Comparison of ENCODE assay signal across 15 cellular contexts in the genomic region with DNA sequence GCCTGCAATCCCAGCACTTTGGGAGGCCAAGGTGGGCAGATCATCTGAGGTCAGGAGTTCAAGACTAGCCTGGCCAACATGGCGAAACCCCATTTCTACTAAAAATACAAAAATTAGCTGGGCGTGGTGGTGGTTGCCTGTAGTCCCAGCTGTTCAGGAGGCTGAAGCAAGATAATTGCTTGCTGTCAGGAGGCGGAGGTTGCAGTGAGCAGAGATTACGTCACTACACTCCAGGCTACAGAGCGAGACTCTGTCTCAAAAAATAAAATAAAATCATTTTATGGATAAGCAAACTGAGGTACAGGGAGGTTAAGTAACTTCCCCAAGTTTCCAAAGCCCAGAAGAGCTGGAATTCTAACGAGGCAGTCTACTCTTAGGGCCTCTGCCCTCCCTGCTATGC. TPM values are rescaled to one million over a fixed set of nuclear protein-coding genes. Genes with fewer than 3 reads are reported as not detected.
"Had no signal": no experiment of that assay in that cellular context is flagged by ENCODE, and none has a peak within 500 bp of the region (broad histone marks: within the 10 kb centered on the region; RNA-seq: fewer than 3 reads in every experiment).

No MANE protein-coding gene starts in this region.

RNA-seq across cellular contexts. Expression of a gene that starts 26.7 kb away (rescaled TPM):
- total RNA-seq: activated CD4-positive, alpha-beta memory T cell treated with anti-CD3 and anti-CD28 coated beads, Interleukin-2, amount 10 ng/mL, durations not matched to agents 7 days and 5 days; activated CD4-positive, alpha-beta T cell treated with anti-CD3 and anti-CD28 coated beads for 36 hours; activated CD4-positive, alpha-beta T cell treated with anti-CD3 and anti-CD28 coated beads, Interleukin-2, amount 10 ng/mL, durations not matched to agents 7 days and 5 days; activated CD8-positive, alpha-beta memory T cell treated with anti-CD3 and anti-CD28 coated beads, Interleukin-2, amount 10 ng/mL, durations not matched to agents 7 days and 5 days; activated CD8-positive, alpha-beta T cell treated with anti-CD3 and anti-CD28 coated beads, Interleukin-2, amount 10 ng/mL, durations not matched to agents 7 days and 5 days; activated naive CD8-positive, alpha-beta T cell treated with anti-CD3 and anti-CD28 coated beads, Interleukin-2, amount 10 ng/mL, durations not matched to agents 7 days and 5 days; activated T-helper 2 cell treated with anti-CD3 and anti-CD28 coated beads, Interferon-gamma antibody, Interleukin-2, Interleukin-4, amounts not matched to agents 10 μg/mL and 5 μg/mL and 100 μg/mL, durations not matched to agents 14 hours and 24 hours and 36 hours; ascending aorta; bronchial epithelial cell; cardiac muscle cell; chondrocyte; T-helper 17 cell; T-helper 2 cell treated with Interferon-gamma antibody and Interleukin-4, amounts not matched to agents 100 ng/mL and 5 ng/mL, for 36 hours; WTC11 had no signal
- polyA plus RNA-seq: adipose tissue, cardiac muscle cell had no signal
